In the genomic region with DNA sequence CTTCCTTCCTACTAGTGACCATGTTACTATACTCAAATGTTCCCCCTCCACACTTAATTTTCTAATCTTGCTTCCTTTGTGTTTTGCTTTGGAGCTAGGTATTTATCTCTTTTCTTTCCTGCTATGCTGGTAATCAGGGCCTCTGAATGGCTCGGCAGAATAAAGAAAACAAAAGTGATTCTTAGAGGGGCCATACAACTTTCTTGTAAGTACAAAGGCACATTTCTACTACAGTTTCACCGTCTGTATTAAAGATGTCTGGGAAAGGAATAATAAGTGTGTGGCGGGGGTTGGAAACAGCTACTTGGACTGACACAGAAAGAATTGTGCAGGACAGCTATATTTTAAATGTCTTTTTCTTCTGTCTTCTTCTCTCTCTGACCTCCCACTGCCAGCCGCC, we compare ENCODE assay signal across 1 cellular context.
TF ChIP-seq lines count a peak whose summit lies in the region.

No MANE protein-coding gene starts in this region.

TF ChIP-seq in GM23338, 12 proteins besides CTCF, POLR2A, EP300 and RAD21 (continued from another document):
- TF ChIP-seq, protein P1, sequence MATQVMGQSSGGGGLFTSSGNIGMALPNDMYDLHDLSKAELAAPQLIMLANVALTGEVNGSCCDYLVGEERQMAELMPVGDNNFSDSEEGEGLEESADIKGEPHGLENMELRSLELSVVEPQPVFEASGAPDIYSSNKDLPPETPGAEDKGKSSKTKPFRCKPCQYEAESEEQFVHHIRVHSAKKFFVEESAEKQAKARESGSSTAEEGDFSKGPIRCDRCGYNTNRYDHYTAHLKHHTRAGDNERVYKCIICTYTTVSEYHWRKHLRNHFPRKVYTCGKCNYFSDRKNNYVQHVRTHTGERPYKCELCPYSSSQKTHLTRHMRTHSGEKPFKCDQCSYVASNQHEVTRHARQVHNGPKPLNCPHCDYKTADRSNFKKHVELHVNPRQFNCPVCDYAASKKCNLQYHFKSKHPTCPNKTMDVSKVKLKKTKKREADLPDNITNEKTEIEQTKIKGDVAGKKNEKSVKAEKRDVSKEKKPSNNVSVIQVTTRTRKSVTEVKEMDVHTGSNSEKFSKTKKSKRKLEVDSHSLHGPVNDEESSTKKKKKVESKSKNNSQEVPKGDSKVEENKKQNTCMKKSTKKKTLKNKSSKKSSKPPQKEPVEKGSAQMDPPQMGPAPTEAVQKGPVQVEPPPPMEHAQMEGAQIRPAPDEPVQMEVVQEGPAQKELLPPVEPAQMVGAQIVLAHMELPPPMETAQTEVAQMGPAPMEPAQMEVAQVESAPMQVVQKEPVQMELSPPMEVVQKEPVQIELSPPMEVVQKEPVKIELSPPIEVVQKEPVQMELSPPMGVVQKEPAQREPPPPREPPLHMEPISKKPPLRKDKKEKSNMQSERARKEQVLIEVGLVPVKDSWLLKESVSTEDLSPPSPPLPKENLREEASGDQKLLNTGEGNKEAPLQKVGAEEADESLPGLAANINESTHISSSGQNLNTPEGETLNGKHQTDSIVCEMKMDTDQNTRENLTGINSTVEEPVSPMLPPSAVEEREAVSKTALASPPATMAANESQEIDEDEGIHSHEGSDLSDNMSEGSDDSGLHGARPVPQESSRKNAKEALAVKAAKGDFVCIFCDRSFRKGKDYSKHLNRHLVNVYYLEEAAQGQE (IDR thresholded peaks at IDR 0.05; ENCODE audit: unreplicated experiment): no peak
- TF ChIP-seq NANOG (IDR thresholded peaks at IDR 0.05; ENCODE audit: borderline replicate concordance): no peak
